Comparison of ENCODE assay signal across 20 cellular contexts in the genomic region with DNA sequence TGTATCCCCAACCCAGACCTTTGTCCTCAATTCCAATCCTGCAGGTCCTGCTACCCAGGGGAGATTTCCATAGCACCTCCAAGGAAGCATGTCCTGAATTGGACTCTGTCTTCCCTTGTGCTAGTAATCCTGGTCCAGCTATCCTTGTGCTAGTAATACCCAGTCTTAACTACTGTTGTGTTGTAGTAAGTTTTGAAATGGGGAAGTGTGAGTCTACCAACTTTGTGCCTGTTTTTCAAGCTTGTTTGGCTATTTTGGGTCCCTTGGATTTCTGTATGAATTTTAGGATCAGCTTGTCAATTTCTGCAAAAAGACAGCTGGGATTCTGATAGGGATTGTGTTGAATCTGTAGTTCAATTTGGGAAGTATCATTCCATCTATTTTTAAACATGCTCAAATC. TPM values are rescaled to one million over a fixed set of nuclear protein-coding genes. Genes with fewer than 3 reads are reported as not detected.
A peak's percentile ranks its signal among the peaks of the same experiment; 100 is the strongest.
DNase-seq lines count a peak whose midpoint lies in the region; FAIRE-seq and TF ChIP-seq lines count a peak whose summit lies in the region.
"Had no signal": no experiment of that assay in that cellular context is flagged by ENCODE, and none has a peak within 500 bp of the region (broad histone marks: within the 10 kb centered on the region; RNA-seq: fewer than 3 reads in every experiment).

No MANE protein-coding gene starts in this region.

- no peak overlapping the region for H2AFZ ChIP-seq in mammary epithelial cell (ENCODE audit: low read depth, low read length)

- POLR2A ChIA-PET in MCF 10A (lab: Yijun Ruan, JAX) = interaction anchor here (0.6 kb wide), 1 partner anchor 25 kb away, joined by 4 read pairs; no protein-coding TSS in a partner anchor

- peaks cover 40% of the 10 kb centered on the region for H3K79me2 ChIP-seq in mammary epithelial cell (ENCODE audit: insufficient read depth, low read length)

- H4K20me1 ChIP-seq in mammary epithelial cell (ENCODE audit: insufficient read depth, low read length) = no peaks in the 10 kb centered on the region

- H3K9ac ChIP-seq in mammary epithelial cell (ENCODE audit: insufficient read depth, low read length) = no peak overlapping the region
- H3K9ac ChIP-seq: BLaER1 treated with 17β-estradiol and CSF1 and Interleukin-3, amounts not matched to agents 10 nM and 100 nM had no signal

- H3K27ac ChIP-seq in mammary epithelial cell (ENCODE audit: insufficient read depth, low read depth, low read length) (no peak overlapping the region), small intestine (ENCODE audit: low read depth in 1 of 2, low read length in 1 of 2) (no peak overlapping the region)
- H3K27ac ChIP-seq: RWPE1 had no signal

- dilution Hi-C loops in mammary epithelial cell (cut with HindIII; ENCODE audit: low sequenced_read_pairs) = no loop called here

- H3K27me3 Mint-ChIP-seq in MCF 10A (ENCODE audit: insufficient read depth, unreplicated experiment) = no peaks in the 10 kb centered on the region
- no peaks in the 10 kb centered on the region for H3K27me3 Mint-ChIP-seq in activated naive CD8-positive, alpha-beta T cell treated with anti-CD3 and anti-CD28 coated beads for 36 hours

- intact Hi-C loops in MCF 10A (cut with micrococcal nuclease) = no loop called here
- intact Hi-C loops in mammary epithelial cell (cut with micrococcal nuclease) = no loop called here

- CTCF ChIA-PET in MCF 10A (lab: Yijun Ruan, JAX) = no interaction called here
- CTCF ChIA-PET in mammary epithelial cell (lab: Charles Lee; ENCODE audit: low non-redundant PET) = interaction anchor here (0.5 kb wide), 1 partner anchor 979 kb away, joined by 6 read pairs; no protein-coding TSS in a partner anchor

- H3K27me3 ChIP-seq in mammary epithelial cell (ENCODE audit: insufficient read depth, low read length) (no peaks in the 10 kb centered on the region), small intestine (ENCODE audit: control insufficient read depth in 2 of 2, insufficient read depth in 2 of 2, low read length in 2 of 2) (no peaks in the 10 kb centered on the region)
- H3K27me3 ChIP-seq: BLaER1 treated with 17β-estradiol and CSF1 and Interleukin-3, amounts not matched to agents 10 nM and 100 nM; MG63 had no signal

- FAIRE-seq in small intestine (lab: Jason Lieb, UNC) (no peak), urothelium cell line (lab: Jason Lieb, UNC) (no peak)
- FAIRE-seq: A204.1, G401.6, GM18507 had no signal

- H3K9me3 Mint-ChIP-seq in MCF 10A (ENCODE audit: unreplicated experiment) = peaks cover 7% of the 10 kb centered on the region
- H3K9me3 Mint-ChIP-seq in activated naive CD8-positive, alpha-beta T cell treated with anti-CD3 and anti-CD28 coated beads for 36 hours = no peaks in the 10 kb centered on the region

- peak overlapping the region; percentile 91 for H3K27ac Mint-ChIP-seq in MCF 10A (ENCODE audit: low read depth, unreplicated experiment)
- H3K27ac Mint-ChIP-seq in activated naive CD8-positive, alpha-beta T cell treated with anti-CD3 and anti-CD28 coated beads for 36 hours = no peak overlapping the region

- no peak for DNase-seq in MCF 10A (ENCODE audit: unreplicated experiment)
- DNase-seq in mammary epithelial cell = no peak
- DNase-seq in NB4 (ENCODE audit: low read depth) = peak; percentile 49
- DNase-seq in dedifferentiated amniotic fluid mesenchymal stem cell (ENCODE audit: extremely low spot score) = peak; percentile 3
- DNase-seq in small intestine = peak; percentile 6
- no peak for DNase-seq in NCI-H226
- no peak for DNase-seq in urothelium cell line (ENCODE audit: low spot score)
- no peak for DNase-seq in activated naive CD8-positive, alpha-beta T cell treated with anti-CD3 and anti-CD28 coated beads for 36 hours
- DNase-seq: DND-41, GOT3, MG63, NCI-H1417, NCI-H187 treated with DMSO at 0.1 percent for 48 hours, NCI-H526 treated with DMSO at 0.1 percent for 48 hours, OCI-M1 had no signal

- peaks cover 11% of the 10 kb centered on the region for H3K36me3 Mint-ChIP-seq in MCF 10A (ENCODE audit: insufficient read depth, unreplicated experiment)
- H3K36me3 Mint-ChIP-seq in activated naive CD8-positive, alpha-beta T cell treated with anti-CD3 and anti-CD28 coated beads for 36 hours = peaks cover 3% of the 10 kb centered on the region

- TF ChIP-seq CTCF in MCF 10A (IDR thresholded peaks at IDR 0.05; ENCODE audit: unreplicated experiment) (no peak), mammary epithelial cell (conservative IDR thresholded peaks at IDR 0.05 in 1 of 2, IDR thresholded peaks at IDR 0.05 in 1 of 2; ENCODE audit: extremely low read depth in 1 of 2, insufficient read depth in 1 of 2, low read depth in 1 of 2, low read length in 2 of 2) (no peak), NB4 (IDR thresholded peaks at IDR 0.05; ENCODE audit: low read depth, low read length) (no peak)

- no peak overlapping the region for H3K4me3 Mint-ChIP-seq in MCF 10A (ENCODE audit: unreplicated experiment)
- H3K4me3 Mint-ChIP-seq in activated naive CD8-positive, alpha-beta T cell treated with anti-CD3 and anti-CD28 coated beads for 36 hours = no peak overlapping the region

- H3K36me3 ChIP-seq in mammary epithelial cell (ENCODE audit: insufficient read depth, low read length) (no peaks in the 10 kb centered on the region), small intestine (ENCODE audit: control insufficient read depth in 2 of 2, insufficient read depth in 2 of 2, low read length in 2 of 2) (no peaks in the 10 kb centered on the region)
- H3K36me3 ChIP-seq: BLaER1 treated with 17β-estradiol and CSF1 and Interleukin-3, amounts not matched to agents 10 nM and 100 nM; MG63 had no signal

- H3K4me1 Mint-ChIP-seq in MCF 10A (ENCODE audit: insufficient read depth, unreplicated experiment) = peaks cover 46% of the 10 kb centered on the region
- H3K4me1 Mint-ChIP-seq in activated naive CD8-positive, alpha-beta T cell treated with anti-CD3 and anti-CD28 coated beads for 36 hours = peaks cover 4% of the 10 kb centered on the region

- no peak overlapping the region for H3K4me2 ChIP-seq in mammary epithelial cell (ENCODE audit: insufficient read depth, low read depth, low read length)

- TF ChIP-seq POLR2A in NB4 (IDR thresholded peaks at IDR 0.05; ENCODE audit: extremely low read depth, insufficient read length) = no peak

- H3K4me1 ChIP-seq in mammary epithelial cell (ENCODE audit: insufficient read depth, low read length) = peaks cover 61% of the 10 kb centered on the region
- H3K4me1 ChIP-seq in small intestine (ENCODE audit: control insufficient read depth in 2 of 2, insufficient read depth in 1 of 2, low read depth in 1 of 2, low read length in 1 of 2) = no peaks in the 10 kb centered on the region

- no peaks in the 10 kb centered on the region for H3K9me3 ChIP-seq in mammary epithelial cell (replicated peaks; ENCODE audit: insufficient read depth, low read length)
- no peaks in the 10 kb centered on the region for H3K9me3 ChIP-seq in small intestine (ENCODE audit: control insufficient read depth, low read depth)
- H3K9me3 ChIP-seq: BLaER1 treated with 17β-estradiol and CSF1 and Interleukin-3, amounts not matched to agents 10 nM and 100 nM; MG63 had no signal

- H3K4me3 ChIP-seq in mammary epithelial cell (replicated peaks in 1 of 3; ENCODE audit: insufficient read depth in 1 of 3, low read depth in 2 of 3, low read length in 3 of 3) (no peak overlapping the region), NB4 (ENCODE audit: low read depth, low read length) (no peak overlapping the region), small intestine (ENCODE audit: low read depth in 1 of 2, low read length in 2 of 2) (no peak overlapping the region)
- H3K4me3 ChIP-seq: BLaER1 treated with 17β-estradiol and CSF1 and Interleukin-3, amounts not matched to agents 10 nM and 100 nM; MG63 had no signal

- in situ Hi-C loops in mammary epithelial cell (cut with MboI; ENCODE audit: low sequenced_read_pairs in 2 of 2) = no loop called here

- BruUV-seq in MCF 10A (replicated peaks; lab: Mats Ljungman, UMichigan) = no TSS peak
- no TSS peak for BruUV-seq in mammary epithelial cell (replicated peaks; lab: Mats Ljungman, UMichigan)

RNA-seq across cellular contexts. Expression of a gene that starts 51.4 kb away (rescaled TPM):
- total RNA-seq in MCF 10A (2022) (37.6 and 42.4 TPM in 2 replicates), mammary epithelial cell (10 to 100 TPM; 14.9 to 26.3 TPM)
- polyA plus RNA-seq in mammary epithelial cell (15.3 TPM), small intestine (10 to 100 TPM in 1 of 3 donors, 1 to 10 TPM in 2; 5.9 to 20.5 (median 6.3) TPM)
- polyA minus RNA-seq in mammary epithelial cell = 10.6 TPM
- total RNA-seq in activated naive CD8-positive, alpha-beta T cell treated with anti-CD3 and anti-CD28 coated beads for 36 hours = 1 to 10 TPM; 8.0 to 9.1 TPM

Comparison
In these comparisons a context has a peak if more than half of its experiments do, and no peak if none do; other contexts are left out.
1. DNase-seq: peak in NB4 (single experiment), dedifferentiated amniotic fluid mesenchymal stem cell (single experiment) and small intestine (single experiment); none in MCF 10A (single experiment), mammary epithelial cell (single experiment), NCI-H226 (single experiment), urothelium cell line (single experiment) and activated naive CD8-positive, alpha-beta T cell treated with anti-CD3 and anti-CD28 coated beads for 36 hours (single experiment).